ENCODE assay signal across 12 cellular contexts in genomic region chr3:71998995-71999673, GRCh38.
DNase-seq lines count a peak whose midpoint lies in the region; ATAC-seq and TF ChIP-seq lines count a peak whose summit lies in the region.
"Had no signal": no experiment of that assay in that cellular context is flagged by ENCODE, and none has a peak within 500 bp of the region (broad histone marks: within the 10 kb centered on the region; RNA-seq: fewer than 3 reads in every experiment).

No MANE protein-coding gene starts in this region.

- 83 to 94% (median 88%) methylated on average over 3 of the region's 3 CpGs for WGBS in spleen, 5 donors

- no peaks in the 10 kb centered on the region for H3K36me3 Mint-ChIP-seq in activated T-helper 17 cell treated with anti-CD3 and anti-CD28 coated beads, Interleukin-2, amount 50 U/mL, for 72 hours (ENCODE audit: low read depth)
- H3K36me3 Mint-ChIP-seq: activated naive CD4-positive, alpha-beta T cell treated with anti-CD3 and anti-CD28 coated beads, Interleukin-2, amount 10 ng/mL, durations not matched to agents 7 days and 5 days had no signal

- H3K9me3 Mint-ChIP-seq in activated T-helper 17 cell treated with anti-CD3 and anti-CD28 coated beads, Interleukin-2, amount 50 U/mL, for 72 hours, result no peaks in the 10 kb centered on the region
- H3K9me3 Mint-ChIP-seq: activated naive CD4-positive, alpha-beta T cell treated with anti-CD3 and anti-CD28 coated beads, Interleukin-2, amount 10 ng/mL, durations not matched to agents 7 days and 5 days had no signal

- peak overlapping the region; percentile 45 for H3K4me3 Mint-ChIP-seq in activated T-helper 17 cell treated with anti-CD3 and anti-CD28 coated beads, Interleukin-2, amount 50 U/mL, for 72 hours
- H3K4me3 Mint-ChIP-seq: activated naive CD4-positive, alpha-beta T cell treated with anti-CD3 and anti-CD28 coated beads, Interleukin-2, amount 10 ng/mL, durations not matched to agents 7 days and 5 days; nephron had no signal

- ATAC-seq in activated T-helper 17 cell treated with anti-CD3 and anti-CD28 coated beads, Interleukin-2, amount 50 U/mL, for 72 hours (replicated peaks), result peak; percentile 92

- H3K27ac Mint-ChIP-seq in activated T-helper 17 cell treated with anti-CD3 and anti-CD28 coated beads, Interleukin-2, amount 50 U/mL, for 72 hours, result peak overlapping the region; percentile 51
- H3K27ac Mint-ChIP-seq: activated naive CD4-positive, alpha-beta T cell treated with anti-CD3 and anti-CD28 coated beads, Interleukin-2, amount 10 ng/mL, durations not matched to agents 7 days and 5 days; nephron had no signal

- CTCF ChIA-PET in AG04450 (lab: Charles Lee), result interaction anchor here (0.6 kb wide), 1 partner anchor 849 kb away, joined by 3 read pairs; the partner anchor contains the start of gene SHQ1

- H3K36me3 ChIP-seq in Peyer's patch (no peaks in the 10 kb centered on the region), spleen (no peaks in the 10 kb centered on the region)

- H3K9me3 ChIP-seq in AG04450 (ENCODE audit: control insufficient read depth, insufficient read depth, low read length) (no peaks in the 10 kb centered on the region), Peyer's patch (no peaks in the 10 kb centered on the region), spleen (no peaks in the 10 kb centered on the region)

- peaks cover 23% of the 10 kb centered on the region for H3K27me3 Mint-ChIP-seq in activated T-helper 17 cell treated with anti-CD3 and anti-CD28 coated beads, Interleukin-2, amount 50 U/mL, for 72 hours

- H3K27ac ChIP-seq in AG04450 (ENCODE audit: low read depth, low read length) (no peak overlapping the region), coronary artery (no peak overlapping the region), Peyer's patch (no peak overlapping the region), spleen (no peak overlapping the region)

- TF ChIP-seq CTCF in AG04450 (IDR thresholded peaks at IDR 0.05; ENCODE audit: low read depth, low read length) (no peak), foreskin fibroblast (IDR thresholded peaks at IDR 0.05; ENCODE audit: low read depth, low read length) (no peak), coronary artery (IDR thresholded peaks at IDR 0.05) (no peak), Peyer's patch (IDR thresholded peaks at IDR 0.05) (no peak), spleen (IDR thresholded peaks at IDR 0.05 in 8 of 11, conservative IDR thresholded peaks at IDR 0.05 in 3 of 11) (no peak)

- H3K4me1 Mint-ChIP-seq in activated T-helper 17 cell treated with anti-CD3 and anti-CD28 coated beads, Interleukin-2, amount 50 U/mL, for 72 hours, result peaks cover 13% of the 10 kb centered on the region
- H3K4me1 Mint-ChIP-seq: nephron had no signal

- peak; percentile 26 for DNase-seq in AG04450 (ENCODE audit: low read depth, low spot score)
- peak; percentile 97 for DNase-seq in GM04503 (ENCODE audit: low read depth)
- DNase-seq in foreskin fibroblast, result peak; percentile 97 to 98
- DNase-seq in coronary artery (ENCODE audit: low spot score), result no peak
- no peak for DNase-seq in Peyer's patch
- no peak for DNase-seq in spleen
- DNase-seq in NCI-H2171 treated with DMSO at 0.1 percent for 48 hours (lab: John Stamatoyannopoulos, UW), result no peak
- DNase-seq: activated naive CD4-positive, alpha-beta T cell treated with anti-CD3 and anti-CD28 coated beads, Interleukin-2, amount 10 ng/mL, durations not matched to agents 7 days and 5 days; KBM-7; small intestine had no signal

- H3K27me3 ChIP-seq in AG04450 (ENCODE audit: control insufficient read depth, insufficient read depth, low read length) (peaks cover under 1% of the 10 kb centered on the region), Peyer's patch (no peaks in the 10 kb centered on the region), spleen (replicated peaks in 1 of 7) (no peaks in the 10 kb centered on the region)

- POLR2A ChIA-PET in AG04450 (lab: Yijun Ruan, JAX), result no interaction called here

- TF ChIP-seq POLR2A in Peyer's patch (IDR thresholded peaks at IDR 0.05) (no peak), spleen (IDR thresholded peaks at IDR 0.05) (no peak)

- intact Hi-C loops in spleen (cut with DNase I; ENCODE audit: low total_unique reads), result no loop called here

- H3K4me3 ChIP-seq in AG04450 (ENCODE audit: low read depth, low read length) (no peak overlapping the region), foreskin fibroblast (ENCODE audit: low read depth in 1 of 2, low read length in 2 of 2) (no peak overlapping the region), coronary artery (no peak overlapping the region), Peyer's patch (no peak overlapping the region), spleen (no peak overlapping the region)

- no peaks in the 10 kb centered on the region for H3K4me1 ChIP-seq in Peyer's patch
- peaks cover 0 to 8% (median 0%) of the 10 kb centered on the region in 6 donors for H3K4me1 ChIP-seq in spleen

Comparison
In these comparisons a context has a peak if more than half of its experiments do, and no peak if none do; other contexts are left out.
1. DNase-seq: peak in AG04450 (single experiment), GM04503 (single experiment) and foreskin fibroblast (2 of 2); none in coronary artery (single experiment), Peyer's patch (0 of 3), spleen (single experiment) and NCI-H2171 treated with DMSO at 0.1 percent for 48 hours (single experiment).